8 cellular contexts compared by ENCODE assay signal in the genomic region with DNA sequence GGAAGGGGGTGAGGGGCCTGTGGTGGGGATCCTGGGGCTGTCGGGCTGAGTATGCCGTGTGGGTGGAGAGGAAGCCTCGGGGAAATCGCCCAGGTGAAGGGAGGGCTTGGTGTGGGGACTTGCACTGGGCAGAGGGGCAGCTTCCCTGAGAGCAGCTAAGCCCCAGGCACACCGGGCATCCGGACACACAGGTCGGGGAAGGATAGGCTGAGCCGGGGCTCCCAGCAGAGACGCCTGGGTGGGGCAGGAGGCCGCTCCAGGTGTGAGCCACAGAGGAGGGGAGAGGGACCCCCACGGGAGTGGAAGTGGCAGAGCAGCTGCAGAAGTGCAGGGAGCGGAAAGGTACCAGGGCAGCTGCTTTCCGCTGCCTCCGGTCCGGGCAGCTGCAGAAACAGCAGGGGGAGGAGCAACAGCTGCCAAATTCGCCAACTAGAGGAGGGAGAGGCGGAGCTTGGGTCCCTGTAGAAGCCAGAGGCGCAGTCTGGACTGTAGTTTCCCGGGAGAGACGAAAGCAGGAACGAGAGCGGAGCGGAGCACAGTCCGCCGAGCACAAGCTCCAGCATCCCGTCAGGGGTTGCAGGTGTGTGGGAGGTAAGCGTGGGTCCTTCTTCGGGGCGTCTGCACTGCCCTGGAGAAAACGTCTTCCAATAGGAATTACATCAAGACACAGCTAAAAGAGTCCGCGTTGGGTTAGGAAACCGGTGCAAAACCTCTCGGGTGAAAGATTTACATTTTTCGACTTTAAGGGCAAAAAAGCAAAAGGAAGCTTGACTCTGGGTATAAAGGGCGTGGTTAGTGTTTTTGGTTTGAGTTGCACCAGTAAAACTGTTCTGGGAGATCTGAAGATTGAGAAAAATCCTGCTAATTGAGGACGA. TPM values are rescaled to one million over a fixed set of nuclear protein-coding genes. Genes with fewer than 3 reads are reported as not detected.
A peak's percentile ranks its signal among the peaks of the same experiment; 100 is the strongest.
DNase-seq lines count a peak whose midpoint lies in the region; ATAC-seq, FAIRE-seq and TF ChIP-seq lines count a peak whose summit lies in the region.

A gene with protein sequence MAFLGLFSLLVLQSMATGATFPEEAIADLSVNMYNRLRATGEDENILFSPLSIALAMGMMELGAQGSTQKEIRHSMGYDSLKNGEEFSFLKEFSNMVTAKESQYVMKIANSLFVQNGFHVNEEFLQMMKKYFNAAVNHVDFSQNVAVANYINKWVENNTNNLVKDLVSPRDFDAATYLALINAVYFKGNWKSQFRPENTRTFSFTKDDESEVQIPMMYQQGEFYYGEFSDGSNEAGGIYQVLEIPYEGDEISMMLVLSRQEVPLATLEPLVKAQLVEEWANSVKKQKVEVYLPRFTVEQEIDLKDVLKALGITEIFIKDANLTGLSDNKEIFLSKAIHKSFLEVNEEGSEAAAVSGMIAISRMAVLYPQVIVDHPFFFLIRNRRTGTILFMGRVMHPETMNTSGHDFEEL (plus strand): TSS at position 489 of the 875 bp plus-strand sequence. CDS start 53,408 bp downstream, outside the sequence.

- no peak within 1 kb of the TSS for H3K27ac Mint-ChIP-seq in T-cell

- no peaks in the 10 kb centered on the region for H3K27me3 Mint-ChIP-seq in T-cell

- H3K4me3 ChIP-seq in astrocyte of the cerebellum (ENCODE audit: low read depth, low read length) = peak within 1 kb of the TSS; percentile 68

- no peaks in the 10 kb centered on the region for H3K9me3 Mint-ChIP-seq in T-cell

- ATAC-seq in GM18499 (IDR thresholded peaks at IDR 0.05; ENCODE audit: insufficient read depth, unreplicated experiment) (peak; percentile 42), HG02870 (IDR thresholded peaks at IDR 0.05; ENCODE audit: unreplicated experiment) (peak; percentile 55), T-cell (replicated peaks in 1 of 4) (peak; percentile 49 to 60 (median 57))

- DNase-seq in NCI-H1436 treated with DMSO at 0.1 percent for 48 hours (lab: John Stamatoyannopoulos, UW) = peak; percentile 69
- DNase-seq in T-cell = peak in 32 of 34 experiments; percentile 44 to 81 (median 64)
- peak; percentile 81 for DNase-seq in astrocyte of the cerebellum (ENCODE audit: low read depth)
- DNase-seq in hippocampal formation (lab: John Stamatoyannopoulos, UW) = peak; percentile 90 to 95
- DNase-seq in retina = peak; percentile 93
- DNase-seq in D721Med (ENCODE audit: insufficient read length, low spot score) = no peak

- no peak for FAIRE-seq in D721Med (lab: Jason Lieb, UNC)

- H3K4me1 Mint-ChIP-seq in T-cell = peaks cover 12 to 14% (median 12%) of the 10 kb centered on the region in 3 donors

- CTCF ChIA-PET in T-cell (lab: Charles Lee) = interaction anchor here (0.8 to 2.1 kb wide), 4 partner anchors 44 to 355 kb away, joined by 3 to 8 read pairs (median 5); a partner anchor contains a TSS

- in situ Hi-C loops in astrocyte of the cerebellum (cut with HindIII; ENCODE audit: low sequenced_read_pairs) = no loop called here

- POLR2A ChIA-PET in T-cell (lab: Charles Lee) = no interaction called here

- TF ChIP-seq CTCF in astrocyte of the cerebellum (IDR thresholded peaks at IDR 0.05; ENCODE audit: low read depth, low read length, missing control alignments) (no peak), D721Med (IDR thresholded peaks at IDR 0.05; ENCODE audit: insufficient read depth, missing control alignments) (no peak)

- peaks cover 10% of the 10 kb centered on the region for H3K36me3 Mint-ChIP-seq in T-cell

- no peak within 1 kb of the TSS for H3K4me3 Mint-ChIP-seq in T-cell

RNA-seq across cellular contexts. Expression of the gene that starts here (rescaled TPM):
- total RNA-seq in T-cell = 1 to 10 TPM; 2.8 to 4.1 (median 3.0) TPM
